17 cellular contexts compared by ENCODE assay signal in the genomic region with DNA sequence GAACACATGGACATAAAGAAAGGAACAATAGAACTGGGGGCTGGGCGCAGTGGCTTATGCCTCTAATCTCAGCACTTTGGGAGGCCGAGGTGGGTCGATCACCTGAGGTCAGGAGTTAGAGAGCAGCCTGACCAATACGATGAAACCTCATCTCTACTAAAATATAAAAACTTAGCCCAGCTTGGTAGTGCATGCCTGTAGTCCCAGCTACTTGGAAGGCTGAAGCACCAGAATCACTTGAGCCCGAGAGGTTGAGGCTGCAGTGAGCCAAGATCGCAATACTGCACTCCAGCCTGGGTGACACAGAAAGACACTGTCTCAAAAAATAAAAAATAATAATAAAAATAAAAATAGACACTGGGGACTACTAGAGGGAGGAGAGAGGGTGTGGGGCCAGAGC.
DNase-seq lines count a peak whose midpoint lies in the region; ATAC-seq, FAIRE-seq and TF ChIP-seq lines count a peak whose summit lies in the region.
"Had no signal": no experiment of that assay in that cellular context is flagged by ENCODE, and none has a peak within 500 bp of the region (broad histone marks: within the 10 kb centered on the region; RNA-seq: fewer than 3 reads in every experiment).

No MANE protein-coding gene starts in this region.

- no peaks in the 10 kb centered on the region for H4K20me1 ChIP-seq in PC-3 (ENCODE audit: low read length)
- H4K20me1 ChIP-seq: BLaER1 had no signal

- no peak for FAIRE-seq in HTR-8/SVneo (lab: Jason Lieb, UNC)
- FAIRE-seq: A549 had no signal

- H3K27ac ChIP-seq in PC-3 (ENCODE audit: low read length) (no peak overlapping the region), caudate nucleus (ENCODE audit: low read depth, low read length) (peak overlapping the region; percentile 93), layer of hippocampus (ENCODE audit: low read depth, low read length) (peak overlapping the region; percentile 85), temporal lobe (ENCODE audit: low read depth, low read length) (peak overlapping the region; percentile 91)
- H3K27ac ChIP-seq: A549, BLaER1, GM23248 had no signal

- POLR2A ChIA-PET in PC-3 (lab: Charles Lee; ENCODE audit: unreplicated experiment), result no interaction called here

- H3K9me3 ChIP-seq in PC-3 (ENCODE audit: low read length), result no peaks in the 10 kb centered on the region
- H3K9me3 ChIP-seq: A549, BLaER1, Caco-2 had no signal

- CTCF ChIA-PET in PC-3 (lab: Charles Lee), result no interaction called here

- H3K9me2 ChIP-seq in PC-3 (replicated peaks; ENCODE audit: low read length), result no peaks in the 10 kb centered on the region

- H3K27me3 ChIP-seq in PC-3 (ENCODE audit: low read length) (no peaks in the 10 kb centered on the region), layer of hippocampus (ENCODE audit: control insufficient read depth, insufficient read depth, low read length) (no peaks in the 10 kb centered on the region)
- H3K27me3 ChIP-seq: BLaER1 had no signal

- BruUV-seq in PC-3 (replicated peaks; lab: Mats Ljungman, UMichigan), result no TSS peak

- no peak overlapping the region for H2AFZ ChIP-seq in PC-3 (ENCODE audit: low read length)
- H2AFZ ChIP-seq: GM23248 had no signal

- peak; percentile 14; the same call in 1 of the 2 replicates for ATAC-seq in PC-3
- no peak for ATAC-seq in activated T-cell treated with anti-CD3 and anti-CD28 coated beads, Interleukin-2, amount 50 U/mL, for 72 hours (replicated peaks in 1 of 2)
- ATAC-seq: A549 had no signal

- H3F3A ChIP-seq in PC-3 (ENCODE audit: low read length, unreplicated experiment), result no peaks in the 10 kb centered on the region

- no peaks in the 10 kb centered on the region for H3K79me2 ChIP-seq in PC-3 (ENCODE audit: low read length)

- no peaks in the 10 kb centered on the region for H3K27me3 Mint-ChIP-seq in activated T-cell treated with anti-CD3 and anti-CD28 coated beads, Interleukin-2, amount 50 U/mL, for 72 hours (ENCODE audit: low read depth)
- H3K27me3 Mint-ChIP-seq in progenitor cell of endocrine pancreas, result no peaks in the 10 kb centered on the region
- H3K27me3 Mint-ChIP-seq: IgD-negative memory B cell had no signal

- no peak for TF ChIP-seq CTCF in PC-3 (conservative IDR thresholded peaks at IDR 0.05; ENCODE audit: low read depth, low read length)
- TF ChIP-seq CTCF in progenitor cell of endocrine pancreas (IDR thresholded peaks at IDR 0.05; ENCODE audit: unreplicated experiment), result no peak

- intact Hi-C loops in PC-3 (cut with micrococcal nuclease), result no loop called here

- H3K4me2 ChIP-seq in PC-3 (ENCODE audit: low read length), result no peak overlapping the region
- H3K4me2 ChIP-seq: A549, BLaER1 had no signal

- no peaks in the 10 kb centered on the region for H3K4me1 Mint-ChIP-seq in activated T-cell treated with anti-CD3 and anti-CD28 coated beads, Interleukin-2, amount 50 U/mL, for 72 hours (ENCODE audit: low read depth)
- H3K4me1 Mint-ChIP-seq in progenitor cell of endocrine pancreas (ENCODE audit: low read depth), result peaks cover 3% of the 10 kb centered on the region
- H3K4me1 Mint-ChIP-seq: CD8-positive, alpha-beta memory T cell; IgD-negative memory B cell had no signal

- no peaks in the 10 kb centered on the region for H3K9me3 Mint-ChIP-seq in activated T-cell treated with anti-CD3 and anti-CD28 coated beads, Interleukin-2, amount 50 U/mL, for 72 hours
- H3K9me3 Mint-ChIP-seq in progenitor cell of endocrine pancreas (ENCODE audit: low read depth), result no peaks in the 10 kb centered on the region
- H3K9me3 Mint-ChIP-seq: CD8-positive, alpha-beta memory T cell; IgD-negative memory B cell had no signal

- no peaks in the 10 kb centered on the region for H3K36me3 ChIP-seq in PC-3 (ENCODE audit: low read depth, low read length)
- H3K36me3 ChIP-seq: BLaER1 had no signal

- DNase-seq in PC-3 (no peak), caudate nucleus (lab: John Stamatoyannopoulos, UW) (peak in 10 of 61 donors; percentile 7 to 33 (median 15)), progenitor cell of endocrine pancreas (ENCODE audit: low spot score, unreplicated experiment) (no peak), HTR-8/SVneo (ENCODE audit: insufficient read length, low spot score) (no peak), NCI-H2081 treated with DMSO at 0.1 percent for 48 hours (lab: John Stamatoyannopoulos, UW) (no peak)
- DNase-seq in activated T-cell treated with anti-CD3 and anti-CD28 coated beads, Interleukin-2, amount 50 U/mL, for 72 hours, result no peak
- DNase-seq: Caco-2; CD8-positive, alpha-beta memory T cell; DMS53; GF-D8; H7 had no signal

- no peak overlapping the region for H3K9ac ChIP-seq in PC-3 (ENCODE audit: low read length)
- H3K9ac ChIP-seq: BLaER1, GM23248 had no signal

- H3K4me3 ChIP-seq in PC-3 (ENCODE audit: low read length), result no peak overlapping the region
- H3K4me3 ChIP-seq: A549, BLaER1, GM23248 had no signal

- 0 out of 2 replicates have a peak, but pooled peaks cover 5% of the 10 kb centered on the region for H3K4me1 ChIP-seq in PC-3 (ENCODE audit: insufficient read depth, low read length)
- H3K4me1 ChIP-seq: A549, BLaER1, Caco-2 had no signal

- no peak overlapping the region for H3K27ac Mint-ChIP-seq in activated T-cell treated with anti-CD3 and anti-CD28 coated beads, Interleukin-2, amount 50 U/mL, for 72 hours
- H3K27ac Mint-ChIP-seq in progenitor cell of endocrine pancreas, result no peak overlapping the region
- H3K27ac Mint-ChIP-seq: CD8-positive, alpha-beta memory T cell; IgD-negative memory B cell had no signal

- no peaks in the 10 kb centered on the region for H3K36me3 Mint-ChIP-seq in activated T-cell treated with anti-CD3 and anti-CD28 coated beads, Interleukin-2, amount 50 U/mL, for 72 hours (ENCODE audit: insufficient read depth in 2 of 2)
- H3K36me3 Mint-ChIP-seq in progenitor cell of endocrine pancreas (ENCODE audit: insufficient read depth), result no peaks in the 10 kb centered on the region
- H3K36me3 Mint-ChIP-seq: CD8-positive, alpha-beta memory T cell; IgD-negative memory B cell had no signal

- H3K4me3 Mint-ChIP-seq in activated T-cell treated with anti-CD3 and anti-CD28 coated beads, Interleukin-2, amount 50 U/mL, for 72 hours, result no peak overlapping the region
- H3K4me3 Mint-ChIP-seq in progenitor cell of endocrine pancreas (ENCODE audit: low read depth), result no peak overlapping the region
- H3K4me3 Mint-ChIP-seq: CD8-positive, alpha-beta memory T cell; IgD-negative memory B cell had no signal
